Comparison of ENCODE assay signal across 15 cellular contexts in the genomic region with DNA sequence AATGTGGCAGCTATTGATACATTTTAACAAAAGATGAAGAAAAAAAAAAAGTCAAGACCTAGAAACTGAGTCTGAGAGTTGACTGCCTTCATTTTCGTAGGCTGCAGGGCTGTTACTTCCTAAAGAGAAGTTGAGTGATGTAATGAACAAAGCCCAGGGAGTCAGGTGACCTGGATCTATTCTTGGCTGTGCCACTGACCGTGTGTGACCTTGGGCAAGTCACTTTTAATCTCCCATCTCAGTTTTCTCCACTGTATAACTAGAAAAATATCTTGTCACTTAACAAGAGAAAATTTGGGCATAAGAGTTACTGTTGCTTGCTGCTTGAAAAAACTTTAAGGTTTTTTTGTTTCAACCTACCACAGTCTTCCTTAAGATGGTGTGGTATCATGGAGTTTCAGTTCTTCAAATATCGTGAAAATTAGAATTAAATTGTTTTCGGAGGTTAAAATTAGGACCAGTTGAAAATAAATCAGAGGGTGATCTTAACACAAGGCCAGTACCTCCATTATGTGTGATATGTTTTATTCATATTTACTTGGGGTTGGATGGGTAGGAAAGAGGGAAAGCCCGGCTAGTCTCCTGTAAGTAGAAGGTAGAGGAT. TPM values are rescaled to one million over a fixed set of nuclear protein-coding genes. Genes with fewer than 3 reads are reported as not detected.
DNase-seq lines count a peak whose midpoint lies in the region; ATAC-seq, FAIRE-seq and TF ChIP-seq lines count a peak whose summit lies in the region.
"Had no signal": no experiment of that assay in that cellular context is flagged by ENCODE, and none has a peak within 500 bp of the region (broad histone marks: within the 10 kb centered on the region; RNA-seq: fewer than 3 reads in every experiment).

No MANE protein-coding gene starts in this region.

- H3K27me3 Mint-ChIP-seq in naive thymus-derived CD4-positive, alpha-beta T cell, result peaks cover 0 to 36% (median 5%) of the 10 kb centered on the region in 5 donors
- H3K27me3 Mint-ChIP-seq: activated naive CD8-positive, alpha-beta T cell had no signal

- DNase-seq in GM19239 (ENCODE audit: insufficient read length, low spot score) (no peak), NOMO-1 treated with dmso at 0.1 percent for 144 hours (lab: John Stamatoyannopoulos, UW; ENCODE audit: unreplicated experiment) (peak; percentile 23), HUDEP-2 (lab: John Stamatoyannopoulos, UW; ENCODE audit: unreplicated experiment in 76 of 76) (no peak), thyroid gland (no peak)
- DNase-seq in naive thymus-derived CD4-positive, alpha-beta T cell, result no peak
- DNase-seq in stimulated activated CD4-positive, alpha-beta T cell treated with anti-CD3 and anti-CD28 coated beads, Interleukin-2, amount 100 ng/mL, for 24 hours, result no peak
- DNase-seq: activated CD8-positive, alpha-beta memory T cell treated with anti-CD3 and anti-CD28 coated beads, Interleukin-2, amount 50 U/mL, for 4 hours; central memory CD4-positive, alpha-beta T cell; GF-D8; left cardiac atrium; natural killer cell; NCI-H1417 treated with DMSO at 0.1 percent for 48 hours had no signal

- H3K27me3 ChIP-seq in naive thymus-derived CD4-positive, alpha-beta T cell (ENCODE audit: control insufficient read depth in 2 of 2, insufficient read depth in 2 of 2, low read length in 2 of 2), result no peaks in the 10 kb centered on the region
- no peaks in the 10 kb centered on the region for H3K27me3 ChIP-seq in thyroid gland

- H3K36me3 Mint-ChIP-seq in naive thymus-derived CD4-positive, alpha-beta T cell, result no peaks in the 10 kb centered on the region
- H3K36me3 Mint-ChIP-seq: natural killer cell had no signal

- no peaks in the 10 kb centered on the region for H3K36me3 ChIP-seq in naive thymus-derived CD4-positive, alpha-beta T cell (ENCODE audit: control insufficient read depth in 2 of 3, insufficient read depth in 3 of 3, low read length in 3 of 3)
- no peaks in the 10 kb centered on the region for H3K36me3 ChIP-seq in thyroid gland

- intact Hi-C loops in naive thymus-derived CD4-positive, alpha-beta T cell (cut with micrococcal nuclease), result no loop called here
- intact Hi-C loops in thyroid gland (cut with DNase I), result no loop called here

- no peak overlapping the region for H3K4me3 ChIP-seq in naive thymus-derived CD4-positive, alpha-beta T cell (ENCODE audit: low read length)
- H3K4me3 ChIP-seq in thyroid gland (replicated peaks in 1 of 3), result no peak overlapping the region

- H3K27ac ChIP-seq in naive thymus-derived CD4-positive, alpha-beta T cell (ENCODE audit: low read depth, low read length), result no peak overlapping the region
- H3K27ac ChIP-seq in thyroid gland, result no peak overlapping the region

- no peaks in the 10 kb centered on the region for H3K9me3 ChIP-seq in naive thymus-derived CD4-positive, alpha-beta T cell (ENCODE audit: control insufficient read depth in 2 of 3, low read length in 3 of 3)
- H3K9me3 ChIP-seq in thyroid gland, result no peaks in the 10 kb centered on the region

- ATAC-seq in HG03025 (IDR thresholded peaks at IDR 0.05; ENCODE audit: low FRiP score, unreplicated experiment), result peak; percentile 66
- peak; percentile 45 for ATAC-seq in naive thymus-derived CD4-positive, alpha-beta T cell
- ATAC-seq: natural killer cell, sciatic nerve had no signal

- no peaks in the 10 kb centered on the region for H3K4me1 ChIP-seq in naive thymus-derived CD4-positive, alpha-beta T cell (ENCODE audit: control insufficient read depth in 2 of 2, insufficient read depth in 2 of 2, low read length in 2 of 2)
- H3K4me1 ChIP-seq in thyroid gland, result no peaks in the 10 kb centered on the region

- no peak overlapping the region for H3K4me3 Mint-ChIP-seq in naive thymus-derived CD4-positive, alpha-beta T cell
- H3K4me3 Mint-ChIP-seq: activated naive CD8-positive, alpha-beta T cell; natural killer cell had no signal

- POLR2A ChIA-PET in naive thymus-derived CD4-positive, alpha-beta T cell (lab: Charles Lee), result no interaction called here

- WGBS in thyroid gland, 2 donors, result 75 to 86% methylated on average over 5 of the region's 5 CpGs

- H3K27ac Mint-ChIP-seq in naive thymus-derived CD4-positive, alpha-beta T cell, result no peak overlapping the region
- H3K27ac Mint-ChIP-seq: activated naive CD8-positive, alpha-beta T cell; natural killer cell had no signal

- CTCF ChIA-PET in naive thymus-derived CD4-positive, alpha-beta T cell (lab: Charles Lee), result no interaction called here

- no peaks in the 10 kb centered on the region for H3K9me3 Mint-ChIP-seq in naive thymus-derived CD4-positive, alpha-beta T cell
- H3K9me3 Mint-ChIP-seq: natural killer cell had no signal

- TF ChIP-seq CTCF in thyroid gland (IDR thresholded peaks at IDR 0.05), result no peak

- peak; percentile 54 for FAIRE-seq in GM19239 (lab: Jason Lieb, UNC)

- no peak for TF ChIP-seq POLR2A in thyroid gland (IDR thresholded peaks at IDR 0.05)

- peaks cover 0 to 2% (median under 1%) of the 10 kb centered on the region in 7 donors for H3K4me1 Mint-ChIP-seq in naive thymus-derived CD4-positive, alpha-beta T cell

RNA-seq across cellular contexts. Expression of gene FMN1, which starts 5.8 kb away (rescaled TPM):
- 10 to 100 TPM in 2 of 5 experiments, under 1 TPM in 3; 0.02 to 32.2 (median 0.70) TPM for total RNA-seq in naive thymus-derived CD4-positive, alpha-beta T cell
- polyA plus RNA-seq in naive thymus-derived CD4-positive, alpha-beta T cell, result 1 to 10 TPM in 1 of 2 donors, not detected in 1; 1.4 TPM
- total RNA-seq in thyroid gland, result 10 to 100 TPM; 13.8 to 28.3 (median 22.5) TPM
